In genomic region chr6:16319813-16320532, GRCh38 we compare ENCODE assay signal across 8 cellular contexts.
DNase-seq lines count a peak whose midpoint lies in the region; ATAC-seq, FAIRE-seq and TF ChIP-seq lines count a peak whose summit lies in the region.

No MANE protein-coding gene starts in this region.

- no peaks in the 10 kb centered on the region for H3K9me3 ChIP-seq in neutrophil

- H3K4me3 ChIP-seq in fibroblast of pulmonary artery (replicated peaks; ENCODE audit: low read depth, low read length) (peak overlapping the region; percentile 9), neutrophil (ENCODE audit: low read depth in 1 of 2, low read length in 1 of 2) (no peak overlapping the region)

- DNase-seq in ACHN = peak; percentile 81
- peak; percentile 83 for DNase-seq in RCC 7860 (ENCODE audit: low spot score)
- DNase-seq in activated T-helper 1 cell treated with anti-CD3 and anti-CD28 coated beads, Interleukin-2, amount 50 U/mL, for 16 hours (ENCODE audit: low read depth in 1 of 2, low spot score in 1 of 2) = peak; percentile 26 to 46
- DNase-seq in fibroblast of pulmonary artery (ENCODE audit: low read depth) = peak; percentile 90
- DNase-seq in substantia nigra (lab: John Stamatoyannopoulos, UW) = peak in 45 of 49 donors; percentile 19 to 92 (median 62)

- H3K36me3 ChIP-seq in neutrophil = peaks cover 20% of the 10 kb centered on the region

- H3K4me1 ChIP-seq in neutrophil (ENCODE audit: control insufficient read depth in 1 of 2, insufficient read depth in 1 of 2, low read depth in 1 of 2, low read length in 1 of 2) = peaks cover 6 to 11% of the 10 kb centered on the region in 2 experiments

- no peak for TF ChIP-seq CTCF in fibroblast of pulmonary artery (IDR thresholded peaks at IDR 0.05; ENCODE audit: low read length, missing control alignments)
- TF ChIP-seq CTCF in neutrophil (IDR thresholded peaks at IDR 0.05) = no peak

- H3K27ac ChIP-seq in neutrophil (peak overlapping the region; percentile 6), substantia nigra (ENCODE audit: low read depth, low read length, poor library complexity, severe bottlenecking) (peak overlapping the region; percentile 92)

- in situ Hi-C loops in ACHN (cut with HindIII; ENCODE audit: low pct_ligation_motif_present, low pct_unique_long_range_greater_than_20kb, low sequenced_read_pairs) = no loop called here

- FAIRE-seq in RCC 7860 (lab: Jason Lieb, UNC) = peak; percentile 77

- ATAC-seq in GM18870 (IDR thresholded peaks at IDR 0.05; ENCODE audit: unreplicated experiment) (peak; percentile 70), HG03175 (IDR thresholded peaks at IDR 0.05; ENCODE audit: unreplicated experiment) (peak; percentile 73)

- no peaks in the 10 kb centered on the region for H3K27me3 ChIP-seq in neutrophil

Comparison
In these comparisons a context has a peak if more than half of its experiments do, and no peak if none do; other contexts are left out.
1. DNase-seq: peak in every context shown above with its lines; median percentile 90 in fibroblast of pulmonary artery; 83 in RCC 7860; 81 in ACHN; 62 in substantia nigra; 36 in activated T-helper 1 cell treated with anti-CD3 and anti-CD28 coated beads, Interleukin-2, amount 50 U/mL, for 16 hours.